In the genomic region with DNA sequence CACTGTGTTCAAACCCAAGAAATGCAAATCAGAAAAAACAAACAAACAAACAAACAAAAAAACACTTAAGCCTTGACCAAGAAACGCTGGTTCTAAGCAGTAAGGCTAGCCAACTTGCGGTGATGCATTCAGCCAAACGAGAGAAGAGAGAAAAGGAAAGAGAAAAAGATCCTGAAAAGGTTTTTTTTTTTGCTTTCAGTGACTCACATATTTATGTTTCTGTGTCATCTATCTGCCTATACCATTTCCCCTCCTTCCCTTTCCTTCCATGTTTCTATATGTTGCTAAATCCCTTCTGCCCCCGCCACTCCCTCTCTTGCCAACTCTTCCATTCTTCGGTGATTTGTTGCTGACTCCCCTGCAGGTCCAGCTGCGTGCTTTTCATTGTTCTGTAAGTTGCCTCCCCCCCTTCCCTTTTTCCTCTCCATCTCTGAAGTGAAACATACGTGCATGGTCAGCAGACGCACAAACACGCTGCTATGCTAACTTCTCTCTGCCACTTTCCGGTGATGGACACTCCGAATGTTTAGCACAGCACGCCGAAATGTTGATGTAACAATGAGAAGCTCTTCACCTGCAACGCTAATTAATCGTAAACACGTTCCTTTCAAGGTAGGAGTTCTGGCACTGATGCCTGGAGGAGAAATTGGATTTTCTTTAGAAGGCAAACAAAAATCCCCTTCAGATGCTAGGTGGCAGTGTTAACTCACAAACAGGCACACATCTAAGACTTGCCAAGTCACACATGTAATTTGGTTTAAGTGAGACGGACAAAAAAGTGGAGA, we compare ENCODE assay signal across 8 cellular contexts.
DNase-seq lines count a peak whose midpoint lies in the region; ATAC-seq and TF ChIP-seq lines count a peak whose summit lies in the region.

No MANE protein-coding gene starts in this region.

- H3K4me3 ChIP-seq in choroid plexus epithelial cell (ENCODE audit: low read depth, low read length) = peak overlapping the region; percentile 58

- peak; percentile 74 for TF ChIP-seq CTCF in choroid plexus epithelial cell (conservative IDR thresholded peaks at IDR 0.05; ENCODE audit: low read depth, low read length)

- ATAC-seq in HG02642 (IDR thresholded peaks at IDR 0.05; ENCODE audit: poor library complexity, unreplicated experiment) (peak; percentile 42), HG03460 (IDR thresholded peaks at IDR 0.05; ENCODE audit: unreplicated experiment) (no peak)

- DNase-seq in ELF-1 (ENCODE audit: low read depth, low spot score) (peak; percentile 77), NCI-H345 treated with DMSO at 0.1 percent for 48 hours (lab: John Stamatoyannopoulos, UW; ENCODE audit: unreplicated experiment) (peak; percentile 49), choroid plexus epithelial cell (ENCODE audit: low read depth) (peak; percentile 83), medulla oblongata (ENCODE audit: extremely low spot score) (peak; percentile 80), T-helper 1 cell (no peak)
- no peak for DNase-seq in stimulated activated CD4-positive, alpha-beta T cell treated with anti-CD3 and anti-CD28 coated beads, Interleukin-2, amount 100 ng/mL, for 24 hours

Comparison
In these comparisons a context has a peak if more than half of its experiments do, and no peak if none do; other contexts are left out.
1. DNase-seq: peak in ELF-1 (single experiment), NCI-H345 treated with DMSO at 0.1 percent for 48 hours (single experiment), choroid plexus epithelial cell (single experiment) and medulla oblongata (single experiment); none in T-helper 1 cell (0 of 5) and stimulated activated CD4-positive, alpha-beta T cell treated with anti-CD3 and anti-CD28 coated beads, Interleukin-2, amount 100 ng/mL, for 24 hours (0 of 2).